ENCODE assay signal across 8 cellular contexts in the genomic region with DNA sequence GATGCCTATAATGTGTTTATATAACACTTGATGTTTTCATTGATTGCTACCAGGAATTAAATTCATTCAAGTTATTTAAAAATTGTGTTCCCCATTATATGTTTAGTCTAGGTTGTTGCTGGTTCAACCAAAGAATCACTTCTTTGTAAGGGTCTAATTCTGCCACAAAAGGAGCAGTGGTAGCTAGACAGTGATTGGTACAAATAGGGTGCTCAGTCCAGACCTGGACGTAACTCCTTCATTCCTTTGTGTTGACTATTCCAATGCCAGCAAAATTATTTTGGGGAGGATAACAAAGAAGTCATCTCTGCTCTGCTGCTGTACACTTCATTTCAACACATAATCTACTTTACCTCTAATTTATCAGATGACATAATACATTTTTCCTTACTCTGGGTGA. TPM values are rescaled to one million over a fixed set of nuclear protein-coding genes. Genes with fewer than 3 reads are reported as not detected.
A peak's percentile ranks its signal among the peaks of the same experiment; 100 is the strongest.
DNase-seq lines count a peak whose midpoint lies in the region; ATAC-seq and TF ChIP-seq lines count a peak whose summit lies in the region.

No MANE protein-coding gene starts in this region.

- no peak for ATAC-seq in GM21390 (IDR thresholded peaks at IDR 0.05; ENCODE audit: unreplicated experiment)
- no peak for ATAC-seq in HG02763 (IDR thresholded peaks at IDR 0.05; ENCODE audit: unreplicated experiment)
- ATAC-seq in HG02970 (IDR thresholded peaks at IDR 0.05; ENCODE audit: low FRiP score, unreplicated experiment), result no peak

- H3K4me3 ChIP-seq in CD8-positive, alpha-beta memory T cell (ENCODE audit: low read length), result peak overlapping the region; percentile 96
- H3K4me3 ChIP-seq in endocrine pancreas (ENCODE audit: control insufficient read depth, insufficient read depth, low read length) (peak overlapping the region; percentile 94), neutrophil (ENCODE audit: low read depth in 1 of 2, low read length in 1 of 2) (peak overlapping the region; percentile 79 to 89)

- no peaks in the 10 kb centered on the region for H3K9me3 Mint-ChIP-seq in CD8-positive, alpha-beta memory T cell

- peaks cover 53 to 63% (median 58%) of the 10 kb centered on the region in 3 donors for H3K4me1 Mint-ChIP-seq in CD8-positive, alpha-beta memory T cell

- no peak for TF ChIP-seq CTCF in neutrophil (IDR thresholded peaks at IDR 0.05)

- no peak overlapping the region for H3K27ac ChIP-seq in CD8-positive, alpha-beta memory T cell (ENCODE audit: low read depth, low read length)
- H3K27ac ChIP-seq in neutrophil, result no peak overlapping the region

- H3K36me3 Mint-ChIP-seq in CD8-positive, alpha-beta memory T cell, result peaks cover 0 to 17% (median 4%) of the 10 kb centered on the region in 3 donors

- no peaks in the 10 kb centered on the region for H3K9me3 ChIP-seq in CD8-positive, alpha-beta memory T cell (ENCODE audit: low read length)
- H3K9me3 ChIP-seq in endocrine pancreas (ENCODE audit: control insufficient read depth, low read length) (no peaks in the 10 kb centered on the region), neutrophil (no peaks in the 10 kb centered on the region)

- H3K9ac ChIP-seq in endocrine pancreas (ENCODE audit: control insufficient read depth, insufficient read depth, low read length), result no peak overlapping the region

- H3K27me3 Mint-ChIP-seq in CD8-positive, alpha-beta memory T cell, result peaks cover 0 to 2% of the 10 kb centered on the region in 2 donors

- H3K4me1 ChIP-seq in CD8-positive, alpha-beta memory T cell (ENCODE audit: insufficient read depth, low read length), result peaks cover 24% of the 10 kb centered on the region
- H3K4me1 ChIP-seq in endocrine pancreas (ENCODE audit: control insufficient read depth, insufficient read depth, low read length) (peaks cover 23% of the 10 kb centered on the region), neutrophil (ENCODE audit: control insufficient read depth in 1 of 2, insufficient read depth in 1 of 2, low read depth in 1 of 2, low read length in 1 of 2) (peaks cover 15 to 21% of the 10 kb centered on the region in 2 experiments)

- peak overlapping the region in 6 of 8 donors; percentile 19 to 99 (median 96) for H3K27ac Mint-ChIP-seq in CD8-positive, alpha-beta memory T cell

- no peaks in the 10 kb centered on the region for H3K27me3 ChIP-seq in CD8-positive, alpha-beta memory T cell (ENCODE audit: insufficient read depth, low read length, poor library complexity, severe bottlenecking)
- no peaks in the 10 kb centered on the region for H3K27me3 ChIP-seq in endocrine pancreas (ENCODE audit: control insufficient read depth, insufficient read depth, low read length)
- peaks cover 26% of the 10 kb centered on the region for H3K27me3 ChIP-seq in neutrophil

- peak overlapping the region; percentile 97 to 100 (median 99) for H3K4me3 Mint-ChIP-seq in CD8-positive, alpha-beta memory T cell

- no peaks in the 10 kb centered on the region for H3K36me3 ChIP-seq in CD8-positive, alpha-beta memory T cell (ENCODE audit: insufficient read depth, low read length)
- H3K36me3 ChIP-seq in endocrine pancreas (ENCODE audit: control insufficient read depth, insufficient read depth, low read length) (no peaks in the 10 kb centered on the region), neutrophil (no peaks in the 10 kb centered on the region)

- CTCF ChIA-PET in CD8-positive, alpha-beta memory T cell (lab: Charles Lee), result no interaction called here

- POLR2A ChIA-PET in CD8-positive, alpha-beta memory T cell (lab: Charles Lee), result interaction anchor here (1.7 to 2.1 kb wide), 2 partner anchors 830 to 921 kb away, joined by 7 to 10 read pairs; a partner anchor contains a TSS

- DNase-seq in CD8-positive, alpha-beta memory T cell, result no peak
- DNase-seq in NCI-H69 (lab: John Stamatoyannopoulos, UW), result peak; percentile 4
- no peak for DNase-seq in DMS153 (lab: John Stamatoyannopoulos, UW)

RNA-seq across cellular contexts. Expression of a gene that starts 1.2 kb away (rescaled TPM):
- total RNA-seq in CD8-positive, alpha-beta memory T cell, result 10 to 100 TPM; 31.2 to 33.9 TPM
- polyA plus RNA-seq in CD8-positive, alpha-beta memory T cell, result 55.6 TPM

RNA-seq across cellular contexts. Expression of a gene that starts 48.1 kb away (rescaled TPM):
- not detected for total RNA-seq in CD8-positive, alpha-beta memory T cell
- not detected for polyA plus RNA-seq in CD8-positive, alpha-beta memory T cell
